9 cellular contexts compared by ENCODE assay signal in the genomic region with DNA sequence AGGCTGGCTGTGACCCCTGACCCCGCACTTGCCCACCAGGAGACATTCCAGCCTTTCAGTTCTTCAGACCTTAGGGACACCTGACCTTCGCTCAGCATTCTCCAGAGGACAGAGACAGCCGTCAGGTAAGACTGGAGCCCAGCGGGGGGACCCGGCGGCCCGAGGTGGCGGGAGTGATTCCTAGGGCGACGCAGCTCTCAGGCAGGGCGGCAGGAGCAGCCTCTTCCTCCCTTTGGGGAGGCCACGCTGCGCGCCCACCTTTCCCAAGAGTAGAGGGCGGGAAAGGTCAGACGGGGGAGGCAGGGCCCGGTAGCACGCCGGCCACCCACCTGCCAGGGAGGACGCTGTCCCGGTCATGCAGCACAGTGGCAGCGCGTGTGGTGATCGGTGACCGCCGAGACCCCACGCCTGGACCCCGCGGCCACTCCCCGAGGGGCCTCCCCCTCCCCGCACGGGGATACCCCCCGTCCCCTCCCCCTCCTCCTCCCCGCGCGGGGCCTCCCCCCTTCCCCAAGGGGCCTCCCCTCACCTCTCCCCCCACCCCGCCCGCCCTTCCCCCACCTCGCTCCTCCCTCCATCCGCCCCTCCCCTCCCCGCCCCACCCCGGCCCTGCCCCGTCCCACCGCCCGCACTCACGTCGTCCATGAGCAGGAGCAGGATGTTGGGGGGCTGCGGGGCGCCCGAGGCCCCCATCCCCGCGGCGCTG. TPM values are rescaled to one million over a fixed set of nuclear protein-coding genes. Genes with fewer than 3 reads are reported as not detected.
DNase-seq lines count a peak whose midpoint lies in the region; ATAC-seq lines count a peak whose summit lies in the region.
"Had no signal": no experiment of that assay in that cellular context is flagged by ENCODE, and none has a peak within 500 bp of the region (broad histone marks: within the 10 kb centered on the region; RNA-seq: fewer than 3 reads in every experiment).

No MANE protein-coding gene starts in this region.

- no peaks in the 10 kb centered on the region for H3K27me3 Mint-ChIP-seq in naive thymus-derived CD4-positive, alpha-beta T cell

- peaks cover 20 to 25% of the 10 kb centered on the region in 2 donors for H3K4me1 ChIP-seq in naive thymus-derived CD4-positive, alpha-beta T cell (ENCODE audit: control insufficient read depth in 2 of 2, insufficient read depth in 2 of 2, low read length in 2 of 2)

- peaks cover 0 to 23% (median 3%) of the 10 kb centered on the region in 5 donors for H3K36me3 Mint-ChIP-seq in naive thymus-derived CD4-positive, alpha-beta T cell

- peaks cover 0 to 3% (median 0%) of the 10 kb centered on the region in 11 donors for H3K9me3 Mint-ChIP-seq in naive thymus-derived CD4-positive, alpha-beta T cell

- H3K36me3 ChIP-seq in naive thymus-derived CD4-positive, alpha-beta T cell (ENCODE audit: control insufficient read depth in 2 of 3, insufficient read depth in 3 of 3, low read length in 3 of 3), result peaks cover 0 to 31% (median 7%) of the 10 kb centered on the region in 3 experiments

- H3K4me1 Mint-ChIP-seq in naive thymus-derived CD4-positive, alpha-beta T cell, result peaks cover 24 to 48% (median 41%) of the 10 kb centered on the region in 7 donors

- peak overlapping the region; percentile 58 to 100 (median 96) for H3K4me3 Mint-ChIP-seq in naive thymus-derived CD4-positive, alpha-beta T cell

- no peaks in the 10 kb centered on the region for H3K9me3 ChIP-seq in naive thymus-derived CD4-positive, alpha-beta T cell (ENCODE audit: control insufficient read depth in 2 of 3, low read length in 3 of 3)

- H3K27ac Mint-ChIP-seq in naive thymus-derived CD4-positive, alpha-beta T cell, result peak overlapping the region in 8 of 9 donors; percentile 45 to 90 (median 68)

- H3K4me3 ChIP-seq in naive thymus-derived CD4-positive, alpha-beta T cell (ENCODE audit: low read length), result peak overlapping the region; percentile 98

- peak; percentile 18 for ATAC-seq in GM19043 (IDR thresholded peaks at IDR 0.05; ENCODE audit: low read depth, unreplicated experiment)
- peak; percentile 42 for ATAC-seq in naive thymus-derived CD4-positive, alpha-beta T cell
- ATAC-seq in GM18868 (IDR thresholded peaks at IDR 0.05; ENCODE audit: unreplicated experiment), result no peak

- intact Hi-C loops in naive thymus-derived CD4-positive, alpha-beta T cell (cut with micrococcal nuclease), result loop anchor here (2.0 to 10.0 kb wide), 14 partner anchors 53 to 651 kb away; a partner anchor contains a TSS

- H3K27ac ChIP-seq in naive thymus-derived CD4-positive, alpha-beta T cell (ENCODE audit: low read depth, low read length), result peak overlapping the region; percentile 71

- H3K27me3 ChIP-seq in naive thymus-derived CD4-positive, alpha-beta T cell (ENCODE audit: control insufficient read depth in 2 of 2, insufficient read depth in 2 of 2, low read length in 2 of 2), result no peaks in the 10 kb centered on the region

- CTCF ChIA-PET in naive thymus-derived CD4-positive, alpha-beta T cell (lab: Charles Lee), result interaction anchor here (1.9 to 2.2 kb wide), 3 partner anchors 44 to 113 kb away, joined by 6 to 15 read pairs (median 9); a partner anchor contains a TSS

- POLR2A ChIA-PET in naive thymus-derived CD4-positive, alpha-beta T cell (lab: Charles Lee), result interaction anchor here (0.6 to 3.6 kb wide), 19 partner anchors 40 to 906 kb away, joined by 3 to 42 read pairs (median 3); a partner anchor contains a TSS

- DNase-seq in RKO (ENCODE audit: low spot score), result peak; percentile 19
- peak; percentile 29 for DNase-seq in effector CD8-positive, alpha-beta T cell (lab: John Stamatoyannopoulos, UW)
- peak in 7 of 9 donors; percentile 13 to 35 (median 17) for DNase-seq in naive thymus-derived CD4-positive, alpha-beta T cell
- no peak for DNase-seq in NCI-H2081 treated with DMSO at 0.1 percent for 48 hours (lab: John Stamatoyannopoulos, UW)
- DNase-seq in NK-92 treated with Interleukin-12 subunit alpha and Interleukin-12 subunit beta, amount 100 ng/mL, for 24 hours (lab: John Stamatoyannopoulos, UW), result no peak
- DNase-seq in globus pallidus (ENCODE audit: low spot score), result no peak

RNA-seq across cellular contexts. Expression of a gene that starts 0.5 kb away (rescaled TPM):
- 10 to 100 TPM; 48.6 to 64.3 (median 57.5) TPM for total RNA-seq in naive thymus-derived CD4-positive, alpha-beta T cell
- polyA plus RNA-seq in naive thymus-derived CD4-positive, alpha-beta T cell, result 10 to 100 TPM in 1 of 2 donors, 1 to 10 TPM in 1; 9.8 to 11.1 TPM

RNA-seq across cellular contexts. Expression of a gene that starts 0.7 kb away (rescaled TPM):
- total RNA-seq in naive thymus-derived CD4-positive, alpha-beta T cell, result 10 to 100 TPM; 32.3 to 73.4 (median 60.1) TPM
- polyA plus RNA-seq in naive thymus-derived CD4-positive, alpha-beta T cell, result 100 to 1,000 TPM in 1 of 2 donors, 10 to 100 TPM in 1; 96.8 to 112 TPM

RNA-seq across cellular contexts. Expression of a gene that starts 10.2 kb away (rescaled TPM):
- not detected for total RNA-seq in naive thymus-derived CD4-positive, alpha-beta T cell
- not detected for polyA plus RNA-seq in naive thymus-derived CD4-positive, alpha-beta T cell
- total RNA-seq: T-helper 2 cell treated with Interferon-gamma antibody and Interleukin-4, amounts not matched to agents 100 ng/mL and 5 ng/mL, for 36 hours had no signal

RNA-seq across cellular contexts. Expression of a gene that starts 44.5 kb away (rescaled TPM):
- total RNA-seq in naive thymus-derived CD4-positive, alpha-beta T cell, result 100 to 1,000 TPM; 134 to 178 (median 161) TPM
- 100 to 1,000 TPM; 446 to 513 TPM for polyA plus RNA-seq in naive thymus-derived CD4-positive, alpha-beta T cell

RNA-seq across cellular contexts. Expression of a gene that starts 52.7 kb away (rescaled TPM):
- total RNA-seq in naive thymus-derived CD4-positive, alpha-beta T cell, result 10 to 100 TPM in 1 of 5 experiments, 1 to 10 TPM in 1, under 1 TPM in 2, not detected in 1; 0.35 to 79.2 (median 1.6) TPM
- under 1 TPM; 0.09 to 0.19 TPM for polyA plus RNA-seq in naive thymus-derived CD4-positive, alpha-beta T cell

Comparison
In these comparisons a context has a peak if more than half of its experiments do, and no peak if none do; other contexts are left out.
1. DNase-seq: peak in RKO (single experiment), effector CD8-positive, alpha-beta T cell (single experiment) and naive thymus-derived CD4-positive, alpha-beta T cell (7 of 9); none in NCI-H2081 treated with DMSO at 0.1 percent for 48 hours (single experiment), NK-92 treated with Interleukin-12 subunit alpha and Interleukin-12 subunit beta, amount 100 ng/mL, for 24 hours (single experiment) and globus pallidus (single experiment).